ENCODE assay signal across 13 cellular contexts in genomic region chr21:39689860-39690259, GRCh38. TPM values are rescaled to one million over a fixed set of nuclear protein-coding genes. Genes with fewer than 3 reads are reported as not detected.
"Had no signal": no experiment of that assay in that cellular context is flagged by ENCODE, and none has a peak within 500 bp of the region (broad histone marks: within the 10 kb centered on the region; RNA-seq: fewer than 3 reads in every experiment).

No MANE protein-coding gene starts in this region.

RNA-seq across cellular contexts. Expression of gene IGSF5, which starts 55.1 kb away (rescaled TPM):
- total RNA-seq: activated B cell treated with CpG ODN at 0.5 μM for 24 hours; activated CD4-positive, alpha-beta memory T cell treated with anti-CD3 and anti-CD28 coated beads for 36 hours; activated CD4-positive, alpha-beta memory T cell treated with anti-CD3 and anti-CD28 coated beads, Interleukin-2, amount 10 ng/mL, durations not matched to agents 7 days and 5 days; activated CD4-positive, alpha-beta T cell treated with anti-CD3 and anti-CD28 coated beads for 36 hours; activated CD4-positive, alpha-beta T cell treated with anti-CD3 and anti-CD28 coated beads, Interleukin-2, amount 10 ng/mL, durations not matched to agents 24 days and 14 days; activated CD4-positive, alpha-beta T cell treated with anti-CD3 and anti-CD28 coated beads, Interleukin-2, amount 10 ng/mL, durations not matched to agents 7 days and 5 days; activated CD8-positive, alpha-beta memory T cell treated with anti-CD3 and anti-CD28 coated beads for 36 hours; activated CD8-positive, alpha-beta memory T cell treated with anti-CD3 and anti-CD28 coated beads, Interleukin-2, amount 10 ng/mL, durations not matched to agents 7 days and 5 days; activated CD8-positive, alpha-beta T cell treated with anti-CD3 and anti-CD28 coated beads for 36 hours; activated CD8-positive, alpha-beta T cell treated with anti-CD3 and anti-CD28 coated beads, Interleukin-2, amount 10 ng/mL, durations not matched to agents 7 days and 5 days; T-helper 1 cell treated with Interleukin-12 subunit alpha and Interleukin-12 subunit beta and Interleukin-4 antibody, amounts not matched to agents 30 ng/mL and 1 ng/mL, for 36 hours; T-helper 17 cell; T-helper 2 cell treated with Interferon-gamma antibody and Interleukin-4, amounts not matched to agents 100 ng/mL and 5 ng/mL, for 36 hours had no signal
